38 cellular contexts compared by ENCODE assay signal in the genomic region with DNA sequence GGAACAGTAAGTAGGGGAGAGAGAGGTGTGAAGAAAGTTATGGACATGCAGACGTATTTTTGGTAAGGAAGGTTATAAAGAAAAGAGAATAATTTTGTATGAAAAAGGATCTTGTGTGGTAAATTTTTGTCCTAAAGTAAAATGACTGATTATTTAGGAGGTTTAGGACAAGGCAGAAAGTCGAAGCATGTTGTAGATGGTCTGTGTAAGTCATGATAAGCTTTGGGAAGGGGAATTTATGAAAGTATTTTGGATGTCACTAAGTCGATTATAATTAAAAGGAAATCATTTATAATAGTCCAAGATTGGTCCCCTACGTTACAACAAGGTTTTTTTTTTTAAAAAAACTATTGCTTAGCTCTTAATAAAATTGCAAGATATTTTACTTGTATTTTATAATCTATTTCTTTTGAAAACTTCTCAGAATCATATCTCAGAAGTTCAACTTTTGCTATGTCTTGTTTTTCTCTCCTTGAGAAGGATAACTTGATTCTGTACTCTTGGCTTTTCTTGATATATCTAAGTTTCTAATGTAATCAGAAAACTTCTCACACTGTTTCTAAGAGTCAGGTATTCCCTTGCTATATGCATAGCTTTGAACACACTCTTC. TPM values are rescaled to one million over a fixed set of nuclear protein-coding genes. Genes with fewer than 3 reads are reported as not detected.
DNase-seq lines count a peak whose midpoint lies in the region; ATAC-seq, FAIRE-seq and TF ChIP-seq lines count a peak whose summit lies in the region.
"Had no signal": no experiment of that assay in that cellular context is flagged by ENCODE, and none has a peak within 500 bp of the region (broad histone marks: within the 10 kb centered on the region; RNA-seq: fewer than 3 reads in every experiment).

No MANE protein-coding gene starts in this region.

- TF ChIP-seq POLR2A in GM12892 (IDR thresholded peaks at IDR 0.05; ENCODE audit: low read depth, low read length) = no peak

- H3K9me3 Mint-ChIP-seq in activated T-cell treated with anti-CD3 and anti-CD28 coated beads, Interleukin-2, amount 50 U/mL, for 72 hours = peaks cover 6 to 7% of the 10 kb centered on the region in 2 donors

- peak; percentile 48 for DNase-seq in DMS53 (lab: John Stamatoyannopoulos, UW)
- no peak for DNase-seq in DMS53 treated with DMSO at 0.1 percent for 48 hours (lab: John Stamatoyannopoulos, UW; ENCODE audit: unreplicated experiment)
- DNase-seq in OCI-M1 (lab: John Stamatoyannopoulos, UW) = peak; percentile 58
- DNase-seq in fibroblast of villous mesenchyme (ENCODE audit: low read depth) = peak; percentile 6
- no peak for DNase-seq in activated T-cell treated with anti-CD3 and anti-CD28 coated beads, Interleukin-2, amount 50 U/mL, for 72 hours
- no peak for DNase-seq in GM12892 (ENCODE audit: insufficient read length)
- DNase-seq: 8988T; activated CD8-positive, alpha-beta T cell treated with anti-CD3 and anti-CD28 coated beads for 36 hours; activated gamma-delta T cell treated with Interleukin-2 at 50 U/mL for 16 hours; activated naive CD8-positive, alpha-beta T cell treated with anti-CD3 and anti-CD28 coated beads, Interleukin-2, amount 50 U/mL, for 24 hours; activated T-cell treated with anti-CD3 and anti-CD28 coated beads for 4 hours; CD8-positive, alpha-beta T cell; DND-41; effector CD4-positive, alpha-beta T cell; gastrocnemius medialis; hypothalamus; left ventricle myocardium inferior; midbrain; NCI-H1048; NCI-H2029; NCI-H510A; NK-92 treated with Interleukin-12 subunit alpha and Interleukin-12 subunit beta, amount 100 ng/mL, for 24 hours; ovary; Peyer's patch; stimulated activated CD4-positive, alpha-beta T cell treated with anti-CD3 and anti-CD28 coated beads, Interleukin-4, amount 100 ng/mL, for 1 hour; T-cell had no signal

- no peak overlapping the region for H3K27ac Mint-ChIP-seq in activated T-cell treated with anti-CD3 and anti-CD28 coated beads, Interleukin-2, amount 50 U/mL, for 72 hours
- H3K27ac Mint-ChIP-seq: activated CD8-positive, alpha-beta T cell treated with anti-CD3 and anti-CD28 coated beads for 36 hours; activated naive CD8-positive, alpha-beta T cell treated with anti-CD3 and anti-CD28 coated beads, Interleukin-2, amount 50 U/mL, for 24 hours; brain; CD8-positive, alpha-beta T cell; natural killer cell treated with Interleukin-12 subunit alpha and Interleukin-12 subunit beta and Interleukin-15 and Interleukin-18, amount 100 ng/mL, for 72 hours; stimulated activated memory B cell treated with anti-CD40 and anti-IgM and Interleukin-4, amounts not matched to agents 10 μg/mL and 1 μg/mL and 100 μg/mL, for 72 hours; T-cell had no signal

- CTCF ChIA-PET in HEK293 (lab: Yijun Ruan, JAX) = no interaction called here

- TF ChIP-seq CTCF in HEK293 (tag by site-specific recombination; IDR thresholded peaks at IDR 0.05) (no peak), fibroblast of villous mesenchyme (IDR thresholded peaks at IDR 0.05; ENCODE audit: insufficient read depth, low read depth, low read length) (no peak)

- H3K9me3 ChIP-seq in HEK293 (ENCODE audit: control insufficient read depth, insufficient read depth, low read depth, low read length) = no peaks in the 10 kb centered on the region
- H3K9me3 ChIP-seq: gastrocnemius medialis, ovary, Peyer's patch had no signal

- no peak overlapping the region for H3K4me3 Mint-ChIP-seq in activated T-cell treated with anti-CD3 and anti-CD28 coated beads, Interleukin-2, amount 50 U/mL, for 72 hours
- H3K4me3 Mint-ChIP-seq: activated CD8-positive, alpha-beta T cell treated with anti-CD3 and anti-CD28 coated beads for 36 hours; activated naive CD8-positive, alpha-beta T cell treated with anti-CD3 and anti-CD28 coated beads, Interleukin-2, amount 50 U/mL, for 24 hours; brain; CD8-positive, alpha-beta T cell; natural killer cell treated with Interleukin-12 subunit alpha and Interleukin-12 subunit beta and Interleukin-15 and Interleukin-18, amount 100 ng/mL, for 72 hours; stimulated activated memory B cell treated with anti-CD40 and anti-IgM and Interleukin-4, amounts not matched to agents 10 μg/mL and 1 μg/mL and 100 μg/mL, for 72 hours; T-cell had no signal

- POLR2A ChIA-PET in HEK293 (lab: Yijun Ruan, JAX) = no interaction called here

- H3K4me1 ChIP-seq in HEK293 (ENCODE audit: control insufficient read depth, insufficient read depth, low read length) = no peaks in the 10 kb centered on the region
- H3K4me1 ChIP-seq: gastrocnemius medialis, left ventricle myocardium inferior, Peyer's patch, right atrium auricular region, SJSA1 had no signal

- ATAC-seq in activated T-cell treated with anti-CD3 and anti-CD28 coated beads, Interleukin-2, amount 50 U/mL, for 72 hours (replicated peaks in 1 of 2) = no peak
- no peak for ATAC-seq in HG03039 (IDR thresholded peaks at IDR 0.05; ENCODE audit: unreplicated experiment)
- ATAC-seq: activated CD4-positive, CD25-positive, alpha-beta regulatory T cell treated with anti-CD3 and anti-CD28 coated beads, Interleukin-2, amount 50 U/mL, for 24 hours; activated CD8-positive, alpha-beta T cell treated with anti-CD3 and anti-CD28 coated beads for 36 hours; activated naive CD8-positive, alpha-beta T cell treated with anti-CD3 and anti-CD28 coated beads, Interleukin-2, amount 50 U/mL, for 24 hours; CD8-positive, alpha-beta T cell; esophagus mucosa; gastrocnemius medialis; natural killer cell treated with Interleukin-12 subunit alpha and Interleukin-12 subunit beta and Interleukin-15 and Interleukin-18, amount 100 ng/mL, for 72 hours; stimulated activated memory B cell treated with anti-CD40 and anti-IgM and Interleukin-4, amounts not matched to agents 10 μg/mL and 1 μg/mL and 100 μg/mL, for 72 hours; T-cell had no signal

- H3K36me3 Mint-ChIP-seq in activated T-cell treated with anti-CD3 and anti-CD28 coated beads, Interleukin-2, amount 50 U/mL, for 72 hours (ENCODE audit: insufficient read depth in 2 of 2) = peaks cover 3 to 13% of the 10 kb centered on the region in 2 donors
- H3K36me3 Mint-ChIP-seq: brain; CD8-positive, alpha-beta T cell; stimulated activated memory B cell treated with anti-CD40 and anti-IgM and Interleukin-4, amounts not matched to agents 10 μg/mL and 1 μg/mL and 100 μg/mL, for 72 hours; T-cell had no signal

- no peak for FAIRE-seq in GM12892 (lab: Jason Lieb, UNC)
- FAIRE-seq: GM19239 had no signal

- no peaks in the 10 kb centered on the region for H3K36me3 ChIP-seq in HEK293 (ENCODE audit: control insufficient read depth in 2 of 2, insufficient read depth in 1 of 2, low read length in 2 of 2)
- H3K36me3 ChIP-seq: gastrocnemius medialis, left ventricle myocardium inferior, ovary, Peyer's patch, right atrium auricular region, SJSA1 had no signal

- H3K27me3 Mint-ChIP-seq in activated T-cell treated with anti-CD3 and anti-CD28 coated beads, Interleukin-2, amount 50 U/mL, for 72 hours (ENCODE audit: low read depth) = peaks cover 4% of the 10 kb centered on the region
- H3K27me3 Mint-ChIP-seq: activated CD8-positive, alpha-beta T cell treated with anti-CD3 and anti-CD28 coated beads for 36 hours had no signal

- no peaks in the 10 kb centered on the region for H3K4me1 Mint-ChIP-seq in activated T-cell treated with anti-CD3 and anti-CD28 coated beads, Interleukin-2, amount 50 U/mL, for 72 hours (ENCODE audit: low read depth)
- H3K4me1 Mint-ChIP-seq: activated naive CD8-positive, alpha-beta T cell treated with anti-CD3 and anti-CD28 coated beads, Interleukin-2, amount 50 U/mL, for 24 hours; brain; stimulated activated memory B cell treated with anti-CD40 and anti-IgM and Interleukin-4, amounts not matched to agents 10 μg/mL and 1 μg/mL and 100 μg/mL, for 72 hours; T-cell had no signal

- no peak overlapping the region for H3K4me3 ChIP-seq in HEK293 (ENCODE audit: low read depth, low read length)
- no peak overlapping the region for H3K4me3 ChIP-seq in fibroblast of villous mesenchyme (ENCODE audit: low read depth, low read length)
- H3K4me3 ChIP-seq: gastrocnemius medialis, left ventricle myocardium inferior, ovary, Peyer's patch, right atrium auricular region, SJSA1 had no signal

- H3K27ac ChIP-seq in HEK293 (ENCODE audit: extremely low read depth, low read depth, low read length) = no peak overlapping the region
- H3K27ac ChIP-seq: gastrocnemius medialis, KMS-11, left ventricle myocardium inferior, Peyer's patch, right atrium auricular region, SJSA1 had no signal

TF ChIP-seq in HEK293, 187 proteins besides CTCF, POLR2A, EP300 and RAD21 (continues in another document):
- no peak for TF ChIP-seq ZNF792 (tag by site-specific recombination; IDR thresholded peaks at IDR 0.05)
- no peak for TF ChIP-seq ZBTB48 (tag by site-specific recombination; IDR thresholded peaks at IDR 0.05)
- TF ChIP-seq ZNF274 (IDR thresholded peaks at IDR 0.05; ENCODE audit: low read length) = no peak
- TF ChIP-seq ZNF274 (tag by site-specific recombination; IDR thresholded peaks at IDR 0.05; ENCODE audit: borderline replicate concordance) = no peak

RNA-seq across cellular contexts. Expression of gene CABP2, which starts 10.9 kb away (rescaled TPM):
- not detected in 2 replicates for total RNA-seq in fibroblast of villous mesenchyme
- total RNA-seq in activated T-cell treated with anti-CD3 and anti-CD28 coated beads, Interleukin-2, amount 50 U/mL, for 72 hours = not detected
- not detected for polyA plus RNA-seq in GM12892 (2012; ENCODE audit: missing spikeins)
- total RNA-seq: activated CD8-positive, alpha-beta T cell treated with anti-CD3 and anti-CD28 coated beads for 36 hours; CD8-positive, alpha-beta T cell; esophagus mucosa; gastrocnemius medialis; left ventricle myocardium inferior; natural killer cell treated with Interleukin-12 subunit alpha and Interleukin-12 subunit beta and Interleukin-15 and Interleukin-18, amount 100 ng/mL, for 72 hours; ovary; Peyer's patch; right atrium auricular region; SJSA1; T-cell; ureter had no signal
- polyA plus RNA-seq: ovary had no signal

RNA-seq across cellular contexts. Expression of gene CDK2AP2, which starts 26.2 kb away (rescaled TPM):
- 13.5 and 16.8 TPM in 2 replicates for total RNA-seq in fibroblast of villous mesenchyme
- 100 to 1,000 TPM; 103 to 137 TPM for total RNA-seq in activated T-cell treated with anti-CD3 and anti-CD28 coated beads, Interleukin-2, amount 50 U/mL, for 72 hours
- polyA plus RNA-seq in GM12892 (2012; ENCODE audit: missing spikeins) = 37.0 TPM

RNA-seq across cellular contexts. Expression of gene PITPNM1, which starts 29.0 kb away (rescaled TPM):
- total RNA-seq in fibroblast of villous mesenchyme = 21.9 and 22.9 TPM in 2 replicates
- total RNA-seq in activated T-cell treated with anti-CD3 and anti-CD28 coated beads, Interleukin-2, amount 50 U/mL, for 72 hours = 100 to 1,000 TPM in 1 of 2 donors, 10 to 100 TPM in 1; 94.3 to 118 TPM
- 12.0 TPM for polyA plus RNA-seq in GM12892 (2012; ENCODE audit: missing spikeins)

RNA-seq across cellular contexts. Expression of gene GSTP1, which starts 49.4 kb away (rescaled TPM):
- 495 and 721 TPM in 2 replicates for total RNA-seq in fibroblast of villous mesenchyme
- total RNA-seq in activated T-cell treated with anti-CD3 and anti-CD28 coated beads, Interleukin-2, amount 50 U/mL, for 72 hours = 100 to 1,000 TPM; 199 to 215 TPM
- polyA plus RNA-seq in GM12892 (2012; ENCODE audit: missing spikeins) = 993 TPM

RNA-seq across cellular contexts. Expression of gene AIP, which starts 51.3 kb away (rescaled TPM):
- total RNA-seq in fibroblast of villous mesenchyme = 42.7 and 55.1 TPM in 2 replicates
- 100 to 1,000 TPM; 172 to 184 TPM for total RNA-seq in activated T-cell treated with anti-CD3 and anti-CD28 coated beads, Interleukin-2, amount 50 U/mL, for 72 hours
- polyA plus RNA-seq in GM12892 (2012; ENCODE audit: missing spikeins) = 96.4 TPM

Comparison
In these comparisons a context has a peak if more than half of its experiments do, and no peak if none do; other contexts are left out.
1. DNase-seq: peak in DMS53 (single experiment), OCI-M1 (single experiment) and fibroblast of villous mesenchyme (single experiment); none in DMS53 treated with DMSO at 0.1 percent for 48 hours (single experiment), activated T-cell treated with anti-CD3 and anti-CD28 coated beads, Interleukin-2, amount 50 U/mL, for 72 hours (0 of 2) and GM12892 (single experiment).